1 cellular context compared by ENCODE assay signal in the genomic region with DNA sequence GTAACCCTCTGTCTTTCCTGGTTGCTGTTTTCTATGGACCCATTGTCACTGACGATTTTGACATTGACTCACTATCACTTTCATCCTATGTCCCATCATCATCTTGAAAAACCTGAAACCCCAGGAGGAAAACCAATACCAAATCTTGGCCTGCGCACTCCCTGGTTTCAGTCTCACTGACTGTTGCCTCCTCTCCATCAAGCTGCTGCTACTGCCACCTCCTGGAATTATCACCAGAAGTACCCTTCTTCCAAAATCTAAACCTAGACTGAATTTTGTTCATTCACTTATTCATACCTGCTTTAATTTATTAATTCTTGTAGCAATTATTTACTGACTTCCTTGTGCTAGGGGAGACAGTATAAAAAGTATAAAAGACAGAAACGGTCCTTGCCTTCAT.
TF ChIP-seq lines count a peak whose summit lies in the region.

No MANE protein-coding gene starts in this region.

TF ChIP-seq in WTC11, 78 proteins besides CTCF, POLR2A, EP300 and RAD21 (continued from another document):
- TF ChIP-seq CDX4 (CRISPR knock-in tag; IDR thresholded peaks at IDR 0.05; ENCODE audit: borderline replicate concordance) (no peak), E2F4 (CRISPR knock-in tag; IDR thresholded peaks at IDR 0.05; ENCODE audit: borderline replicate concordance, low read depth) (no peak)
